ENCODE assay signal across 8 cellular contexts in genomic region chr1:205319081-205320018, GRCh38. TPM values are rescaled to one million over a fixed set of nuclear protein-coding genes. Genes with fewer than 3 reads are reported as not detected.
A peak's percentile ranks its signal among the peaks of the same experiment; 100 is the strongest.
DNase-seq lines count a peak whose midpoint lies in the region; ATAC-seq, FAIRE-seq and TF ChIP-seq lines count a peak whose summit lies in the region.

No MANE protein-coding gene starts in this region.

- no peak for FAIRE-seq in small intestine (lab: Jason Lieb, UNC)

- H3K27me3 ChIP-seq in small intestine (ENCODE audit: control insufficient read depth in 2 of 2, insufficient read depth in 2 of 2, low read length in 2 of 2) (no peaks in the 10 kb centered on the region), WERI-Rb-1 (ENCODE audit: insufficient read depth, low read depth, severe bottlenecking) (no peaks in the 10 kb centered on the region)

- H3K4me3 ChIP-seq in iPS-18c (ENCODE audit: insufficient read depth, low read depth, low read length) (peak overlapping the region; percentile 46), small intestine (ENCODE audit: low read depth in 1 of 2, low read length in 2 of 2) (peak overlapping the region; percentile 39 to 54), WERI-Rb-1 (ENCODE audit: low read depth, low read length) (no peak overlapping the region)

- no peaks in the 10 kb centered on the region for H3K9me3 Mint-ChIP-seq in activated CD8-positive, alpha-beta memory T cell treated with anti-CD3 and anti-CD28 coated beads, Interleukin-2, amount 10 ng/mL, durations not matched to agents 7 days and 5 days (ENCODE audit: low read depth)

- H3K4me1 Mint-ChIP-seq in activated CD8-positive, alpha-beta memory T cell treated with anti-CD3 and anti-CD28 coated beads, Interleukin-2, amount 10 ng/mL, durations not matched to agents 7 days and 5 days = peaks cover 61% of the 10 kb centered on the region

- H3K4me1 ChIP-seq in small intestine (ENCODE audit: control insufficient read depth in 2 of 2, insufficient read depth in 1 of 2, low read depth in 1 of 2, low read length in 1 of 2) = peaks cover 3 to 37% of the 10 kb centered on the region in 2 donors

- WGBS in small intestine, 3 donors = 10 to 15% (median 12%) methylated on average over 6 of the region's 6 CpGs

- peaks cover 9% of the 10 kb centered on the region for H3K36me3 Mint-ChIP-seq in activated CD8-positive, alpha-beta memory T cell treated with anti-CD3 and anti-CD28 coated beads, Interleukin-2, amount 10 ng/mL, durations not matched to agents 7 days and 5 days

- H3K36me3 ChIP-seq in small intestine (ENCODE audit: control insufficient read depth in 2 of 2, insufficient read depth in 2 of 2, low read length in 2 of 2) (no peaks in the 10 kb centered on the region), WERI-Rb-1 (no peaks in the 10 kb centered on the region)

- H3K9me3 ChIP-seq in iPS-18c (ENCODE audit: control insufficient read depth, insufficient read depth, low read length) (no peaks in the 10 kb centered on the region), small intestine (ENCODE audit: control insufficient read depth, low read depth) (no peaks in the 10 kb centered on the region), WERI-Rb-1 (ENCODE audit: severe bottlenecking) (no peaks in the 10 kb centered on the region)

- ATAC-seq in activated CD8-positive, alpha-beta memory T cell treated with anti-CD3 and anti-CD28 coated beads, Interleukin-2, amount 10 ng/mL, durations not matched to agents 7 days and 5 days = peak; percentile 25
- no peak for ATAC-seq in HG03280 (IDR thresholded peaks at IDR 0.05; ENCODE audit: unreplicated experiment)

- peaks cover 8% of the 10 kb centered on the region for H3K27me3 Mint-ChIP-seq in activated CD8-positive, alpha-beta memory T cell treated with anti-CD3 and anti-CD28 coated beads, Interleukin-2, amount 10 ng/mL, durations not matched to agents 7 days and 5 days

- H3K27ac ChIP-seq in small intestine (ENCODE audit: low read depth in 1 of 2, low read length in 1 of 2) (peak overlapping the region; percentile 63 to 81), WERI-Rb-1 (no peak overlapping the region)

- peak overlapping the region; percentile 55 for H3K27ac Mint-ChIP-seq in activated CD8-positive, alpha-beta memory T cell treated with anti-CD3 and anti-CD28 coated beads, Interleukin-2, amount 10 ng/mL, durations not matched to agents 7 days and 5 days

- DNase-seq in activated CD8-positive, alpha-beta memory T cell treated with anti-CD3 and anti-CD28 coated beads, Interleukin-2, amount 10 ng/mL, durations not matched to agents 7 days and 5 days = peak; percentile 49
- no peak for DNase-seq in activated CD8-positive, alpha-beta memory T cell treated with anti-CD3 and anti-CD28 coated beads, Interleukin-2, amount 50 U/mL, for 4 hours
- DNase-seq in NCI-H82 (lab: John Stamatoyannopoulos, UW) (peak; percentile 65), amniotic stem cell (lab: John Stamatoyannopoulos, UW) (peak; percentile 21), small intestine (peak; percentile 92), WERI-Rb-1 (no peak)

- no peak for TF ChIP-seq CTCF in WERI-Rb-1 (IDR thresholded peaks at IDR 0.05; ENCODE audit: low read depth, low read length)

- H3K4me3 Mint-ChIP-seq in activated CD8-positive, alpha-beta memory T cell treated with anti-CD3 and anti-CD28 coated beads, Interleukin-2, amount 10 ng/mL, durations not matched to agents 7 days and 5 days = peak overlapping the region; percentile 88

- CTCF ChIA-PET in activated CD8-positive, alpha-beta memory T cell treated with anti-CD3 and anti-CD28 coated beads, Interleukin-2, amount 10 ng/mL, durations not matched to agents 7 days and 5 days (lab: Charles Lee) = interaction anchor here (0.6 to 29.1 kb wide), 4 partner anchors 15 to 143 kb away, joined by 3 to 1096 read pairs (median 56); no protein-coding TSS in a partner anchor

RNA-seq across cellular contexts. Expression of gene NUAK2, which starts 2.2 kb away (rescaled TPM):
- total RNA-seq in activated CD8-positive, alpha-beta memory T cell treated with anti-CD3 and anti-CD28 coated beads, Interleukin-2, amount 10 ng/mL, durations not matched to agents 7 days and 5 days = 1 to 10 TPM; 1.9 to 6.0 TPM
- polyA plus RNA-seq in small intestine = 10 to 100 TPM in 1 of 3 donors, 1 to 10 TPM in 2; 8.5 to 16.2 (median 8.9) TPM

RNA-seq across cellular contexts. Expression of gene KLHDC8A, which starts 37.4 kb away (rescaled TPM):
- total RNA-seq in activated CD8-positive, alpha-beta memory T cell treated with anti-CD3 and anti-CD28 coated beads, Interleukin-2, amount 10 ng/mL, durations not matched to agents 7 days and 5 days = not detected
- 1 to 10 TPM in 2 of 3 donors, under 1 TPM in 1; 0.22 to 1.7 (median 1.1) TPM for polyA plus RNA-seq in small intestine

Comparison
In these comparisons a context has a peak if more than half of its experiments do, and no peak if none do; other contexts are left out.
1. DNase-seq: peak in activated CD8-positive, alpha-beta memory T cell treated with anti-CD3 and anti-CD28 coated beads, Interleukin-2, amount 10 ng/mL, durations not matched to agents 7 days and 5 days (single experiment), NCI-H82 (single experiment), amniotic stem cell (single experiment) and small intestine (single experiment); none in activated CD8-positive, alpha-beta memory T cell treated with anti-CD3 and anti-CD28 coated beads, Interleukin-2, amount 50 U/mL, for 4 hours (single experiment) and WERI-Rb-1 (single experiment).